Comparison of ENCODE assay signal across 14 cellular contexts in the genomic region with DNA sequence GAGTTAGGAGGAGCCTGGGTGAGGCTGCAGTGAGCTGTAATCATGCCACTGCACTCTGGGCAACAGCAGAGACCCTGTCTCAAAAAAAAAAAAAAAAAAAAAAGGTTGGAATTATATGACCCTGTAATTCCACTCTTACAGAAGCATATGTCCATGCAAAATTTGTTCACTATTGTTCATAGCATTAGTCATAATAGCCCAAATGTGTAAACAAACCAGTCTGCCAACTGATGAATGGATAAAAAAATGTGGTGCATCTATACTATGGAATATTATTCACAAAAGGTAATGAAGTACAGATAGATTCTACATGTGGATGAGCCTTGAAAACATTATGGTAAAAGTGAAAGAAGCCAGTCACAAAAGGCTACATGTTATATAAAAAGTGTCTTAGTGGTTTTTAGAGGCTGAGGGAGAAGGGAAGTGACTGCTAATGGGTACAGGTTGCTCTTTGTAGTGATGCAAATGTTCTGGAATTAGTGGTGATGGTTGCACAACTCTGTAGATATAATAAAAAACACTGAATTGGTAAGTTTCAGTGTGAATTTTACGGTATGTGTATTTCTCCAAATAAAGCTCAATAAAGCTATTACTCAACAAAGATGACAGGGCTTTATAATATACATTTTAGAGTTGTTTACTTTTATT. TPM values are rescaled to one million over a fixed set of nuclear protein-coding genes. Genes with fewer than 3 reads are reported as not detected.
A peak's percentile ranks its signal among the peaks of the same experiment; 100 is the strongest.
DNase-seq lines count a peak whose midpoint lies in the region; ATAC-seq, FAIRE-seq and TF ChIP-seq lines count a peak whose summit lies in the region.
"Had no signal": no experiment of that assay in that cellular context is flagged by ENCODE, and none has a peak within 500 bp of the region (broad histone marks: within the 10 kb centered on the region; RNA-seq: fewer than 3 reads in every experiment).

No MANE protein-coding gene starts in this region.

- H3K36me3 Mint-ChIP-seq in activated CD8-positive, alpha-beta T cell treated with anti-CD3 and anti-CD28 coated beads, Interleukin-2, amount 10 ng/mL, durations not matched to agents 7 days and 5 days (ENCODE audit: low read depth), result peaks cover 59% of the 10 kb centered on the region

- CTCF ChIA-PET in activated CD8-positive, alpha-beta T cell treated with anti-CD3 and anti-CD28 coated beads, Interleukin-2, amount 10 ng/mL, durations not matched to agents 7 days and 5 days (lab: Charles Lee), result interaction anchor here (1.2 to 1.5 kb wide), 2 partner anchors 36 to 240 kb away, joined by 4 to 5 read pairs; no protein-coding TSS in a partner anchor

- H3K9me3 ChIP-seq in mucosa of descending colon, result no peaks in the 10 kb centered on the region
- H3K9me3 ChIP-seq: stomach had no signal

- H3K4me1 ChIP-seq in mucosa of descending colon (ENCODE audit: low read depth), result no peaks in the 10 kb centered on the region

- TF ChIP-seq CTCF in AG10803 (conservative IDR thresholded peaks at IDR 0.05; ENCODE audit: low read length), result no peak
- no peak for TF ChIP-seq CTCF in mucosa of descending colon (IDR thresholded peaks at IDR 0.05)

- H3K4me1 Mint-ChIP-seq in activated CD8-positive, alpha-beta T cell treated with anti-CD3 and anti-CD28 coated beads, Interleukin-2, amount 10 ng/mL, durations not matched to agents 7 days and 5 days (ENCODE audit: low read depth), result peaks cover 19% of the 10 kb centered on the region
- H3K4me1 Mint-ChIP-seq: mesothelial cell of epicardium had no signal

- intact Hi-C loops in mucosa of descending colon (cut with DNase I, micrococcal nuclease), result no loop called here

- DNase-seq in AG10803 (ENCODE audit: low read depth), result peak; percentile 49
- DNase-seq in activated CD8-positive, alpha-beta T cell treated with anti-CD3 and anti-CD28 coated beads, Interleukin-2, amount 10 ng/mL, durations not matched to agents 7 days and 5 days, result no peak
- DNase-seq in fibroblast of peridontal ligament (ENCODE audit: extremely low read depth), result peak; percentile 38
- no peak for DNase-seq in mucosa of descending colon
- no peak for DNase-seq in amygdala (lab: John Stamatoyannopoulos, UW)
- no peak for DNase-seq in A172 (ENCODE audit: low spot score)
- DNase-seq: aorta; MM.1S; stimulated activated CD4-positive, alpha-beta T cell treated with anti-CD3 and anti-CD28 coated beads, Interleukin-2, amount 100 ng/mL, for 48 hours; stomach had no signal

- FAIRE-seq in G401.6 (lab: Jason Lieb, UNC), result peak; percentile 8

- H3K27ac Mint-ChIP-seq in activated CD8-positive, alpha-beta T cell treated with anti-CD3 and anti-CD28 coated beads, Interleukin-2, amount 10 ng/mL, durations not matched to agents 7 days and 5 days, result peak overlapping the region; percentile 44
- H3K27ac Mint-ChIP-seq: mesothelial cell of epicardium had no signal

- ATAC-seq in activated CD8-positive, alpha-beta T cell treated with anti-CD3 and anti-CD28 coated beads, Interleukin-2, amount 10 ng/mL, durations not matched to agents 7 days and 5 days, result no peak
- ATAC-seq in mucosa of descending colon (no peak), GM19455 (IDR thresholded peaks at IDR 0.05; ENCODE audit: unreplicated experiment) (no peak)

- no peaks in the 10 kb centered on the region for H3K9me3 Mint-ChIP-seq in activated CD8-positive, alpha-beta T cell treated with anti-CD3 and anti-CD28 coated beads, Interleukin-2, amount 10 ng/mL, durations not matched to agents 7 days and 5 days (ENCODE audit: insufficient read depth)

- no peaks in the 10 kb centered on the region for H3K27me3 Mint-ChIP-seq in activated CD8-positive, alpha-beta T cell treated with anti-CD3 and anti-CD28 coated beads, Interleukin-2, amount 10 ng/mL, durations not matched to agents 7 days and 5 days (ENCODE audit: low read depth)

- no peak overlapping the region for H3K4me3 Mint-ChIP-seq in activated CD8-positive, alpha-beta T cell treated with anti-CD3 and anti-CD28 coated beads, Interleukin-2, amount 10 ng/mL, durations not matched to agents 7 days and 5 days
- H3K4me3 Mint-ChIP-seq: mesothelial cell of epicardium; T-helper 1 cell treated with Interleukin-12 subunit alpha and Interleukin-12 subunit beta and Interleukin-4 antibody, amounts not matched to agents 30 μg/mL and 1 μg/mL, for 36 hours had no signal

- H3K4me3 ChIP-seq in AG10803 (ENCODE audit: low read length) (no peak overlapping the region), mucosa of descending colon (no peak overlapping the region)
- H3K4me3 ChIP-seq: stomach had no signal

- H3K36me3 ChIP-seq in mucosa of descending colon (ENCODE audit: low read depth), result no peaks in the 10 kb centered on the region

- POLR2A ChIA-PET in activated CD8-positive, alpha-beta T cell treated with anti-CD3 and anti-CD28 coated beads, Interleukin-2, amount 10 ng/mL, durations not matched to agents 7 days and 5 days (lab: Charles Lee), result interaction anchor here (0.8 kb wide), 1 partner anchor 10 kb away, joined by 3 read pairs; the partner anchor contains the start of genes COA5 and UNC50

RNA-seq across cellular contexts. Expression of gene COA5, which starts 9.4 kb away (rescaled TPM):
- total RNA-seq in activated CD8-positive, alpha-beta T cell treated with anti-CD3 and anti-CD28 coated beads, Interleukin-2, amount 10 ng/mL, durations not matched to agents 7 days and 5 days, result 10 to 100 TPM; 18.8 to 21.8 TPM
- total RNA-seq in mucosa of descending colon, result 10 to 100 TPM; 27.7 to 35.2 (median 28.0) TPM
- 47.4 and 48.3 TPM in 2 replicates for total RNA-seq in A172 (2014; rRNA removed; shearing (Covaris generic))

RNA-seq across cellular contexts. Expression of gene UNC50, which starts 9.5 kb away (rescaled TPM):
- total RNA-seq in activated CD8-positive, alpha-beta T cell treated with anti-CD3 and anti-CD28 coated beads, Interleukin-2, amount 10 ng/mL, durations not matched to agents 7 days and 5 days, result 10 to 100 TPM; 25.5 to 26.1 TPM
- 10 to 100 TPM; 32.6 to 44.3 (median 35.4) TPM for total RNA-seq in mucosa of descending colon
- 79.9 and 87.2 TPM in 2 replicates for total RNA-seq in A172 (2014; rRNA removed; shearing (Covaris generic))

Comparison
In these comparisons a context has a peak if more than half of its experiments do, and no peak if none do; other contexts are left out.
1. DNase-seq: peak in AG10803 (single experiment) and fibroblast of peridontal ligament (single experiment); none in activated CD8-positive, alpha-beta T cell treated with anti-CD3 and anti-CD28 coated beads, Interleukin-2, amount 10 ng/mL, durations not matched to agents 7 days and 5 days (single experiment), mucosa of descending colon (0 of 3), amygdala (0 of 56) and A172 (single experiment).